ENCODE assay signal across 8 cellular contexts in genomic region chr18:12659904-12660605, GRCh38. TPM values are rescaled to one million over a fixed set of nuclear protein-coding genes. Genes with fewer than 3 reads are reported as not detected.
DNase-seq lines count a peak whose midpoint lies in the region; ATAC-seq and TF ChIP-seq lines count a peak whose summit lies in the region.

No MANE protein-coding gene starts in this region.

- H3K36me3 ChIP-seq in trophoblast cell (ENCODE audit: control insufficient read depth in 1 of 2, insufficient read depth in 2 of 2, low read length in 2 of 2), result no peaks in the 10 kb centered on the region

- H2BK12ac ChIP-seq in trophoblast cell (ENCODE audit: low read length), result no peak overlapping the region

- H4K8ac ChIP-seq in trophoblast cell (ENCODE audit: low read depth, low read length), result no peak overlapping the region

- TF ChIP-seq CTCF in GM12875 (IDR thresholded peaks at IDR 0.05; ENCODE audit: borderline replicate concordance, insufficient read depth, low read depth, low read length), result peak; percentile 69

- no peak overlapping the region for H3K23ac ChIP-seq in trophoblast cell (ENCODE audit: low read length)

- H2AFZ ChIP-seq in trophoblast cell (ENCODE audit: insufficient read depth, low read length, poor library complexity), result no peak overlapping the region

- DNase-seq in Ammon's horn (ENCODE audit: low spot score) (peak; percentile 71), NCI-H226 (peak; percentile 33), fibroblast of peridontal ligament (ENCODE audit: extremely low read depth) (peak; percentile 86), trophoblast cell (peak; percentile 15 to 81)
- peak; percentile 7 to 15 for DNase-seq in activated CD4-positive, alpha-beta T cell treated with anti-CD3 and anti-CD28 coated beads, Interleukin-2, amount 50 U/mL, for 4 hours

- H3K4me3 ChIP-seq in GM12875 (ENCODE audit: low read depth, low read length) (no peak overlapping the region), trophoblast cell (ENCODE audit: low read depth, low read length) (no peak overlapping the region)

- no peaks in the 10 kb centered on the region for H3K27me3 ChIP-seq in trophoblast cell (ENCODE audit: insufficient read depth, low read length)

- H4K12ac ChIP-seq in trophoblast cell (ENCODE audit: low read depth, low read length), result no peak overlapping the region

- H3K14ac ChIP-seq in trophoblast cell (ENCODE audit: low read length), result no peak overlapping the region

- no peak overlapping the region for H3K4ac ChIP-seq in trophoblast cell (ENCODE audit: low read depth, low read length)

- H3K9me3 ChIP-seq in trophoblast cell (ENCODE audit: insufficient read depth, low read depth, low read length), result peaks cover 2% of the 10 kb centered on the region

- no CpG with 5 or more reads among the region's 9 CpGs for WGBS in trophoblast cell (ENCODE audit: extremely low coverage, insufficient coverage, insufficient read length)

- ATAC-seq in HG03571 (IDR thresholded peaks at IDR 0.05; ENCODE audit: unreplicated experiment) (no peak), GM19324 (IDR thresholded peaks at IDR 0.05; ENCODE audit: low FRiP score, unreplicated experiment) (no peak)

- no peak overlapping the region for H3K27ac ChIP-seq in trophoblast cell (ENCODE audit: low read depth, low read length)

- no peak overlapping the region for H2AK5ac ChIP-seq in trophoblast cell (ENCODE audit: low read length)

- peaks cover 8% of the 10 kb centered on the region for H3K79me1 ChIP-seq in trophoblast cell (ENCODE audit: low read length)

- H3K79me2 ChIP-seq in trophoblast cell (ENCODE audit: control insufficient read depth, insufficient read depth, low read length, poor library complexity), result peaks cover 8% of the 10 kb centered on the region

- peaks cover 5 to 9% of the 10 kb centered on the region in 2 experiments for H3K4me1 ChIP-seq in trophoblast cell (ENCODE audit: control insufficient read depth in 1 of 2, insufficient read depth in 2 of 2, low read length in 2 of 2)

- H2BK5ac ChIP-seq in trophoblast cell (ENCODE audit: low read depth, low read length, poor library complexity), result no peak overlapping the region

- no peak overlapping the region for H2BK120ac ChIP-seq in trophoblast cell (ENCODE audit: insufficient read depth, low read length, poor library complexity)

- H4K91ac ChIP-seq in trophoblast cell (ENCODE audit: low read depth, low read length), result no peak overlapping the region

- H3K9ac ChIP-seq in trophoblast cell (ENCODE audit: low read length), result no peak overlapping the region

- H3K4me2 ChIP-seq in trophoblast cell (ENCODE audit: low read length), result no peak overlapping the region

- H3K18ac ChIP-seq in trophoblast cell (ENCODE audit: low read length), result no peak overlapping the region

RNA-seq across cellular contexts. Expression of gene SPIRE1, which starts 2.1 kb away (rescaled TPM):
- 6.9 and 7.3 TPM in 2 replicates for polyA plus RNA-seq in trophoblast cell (2013)

RNA-seq across cellular contexts. Expression of gene CEP76, which starts 42.5 kb away (rescaled TPM):
- polyA plus RNA-seq in trophoblast cell (2013), result 8.5 and 9.3 TPM in 2 replicates

RNA-seq across cellular contexts. Expression of gene PSMG2, which starts 42.8 kb away (rescaled TPM):
- polyA plus RNA-seq in trophoblast cell (2013), result 73.6 and 74.2 TPM in 2 replicates

Comparison
In these comparisons a context has a peak if more than half of its experiments do, and no peak if none do; other contexts are left out.
1. DNase-seq: peak in every context shown above with its lines; median percentile 86 in fibroblast of peridontal ligament; 71 in Ammon's horn; 48 in trophoblast cell; 33 in NCI-H226; 11 in activated CD4-positive, alpha-beta T cell treated with anti-CD3 and anti-CD28 coated beads, Interleukin-2, amount 50 U/mL, for 4 hours.